In genomic region chr15:97961067-97961954, GRCh38 we compare ENCODE assay signal across 8 cellular contexts. TPM values are rescaled to one million over a fixed set of nuclear protein-coding genes. Genes with fewer than 3 reads are reported as not detected.
A peak's percentile ranks its signal among the peaks of the same experiment; 100 is the strongest.
DNase-seq lines count a peak whose midpoint lies in the region; ATAC-seq and TF ChIP-seq lines count a peak whose summit lies in the region.

No MANE protein-coding gene starts in this region.

- DNase-seq in BE2C (peak; percentile 30), HL-60 (ENCODE audit: low read depth in 1 of 2, low spot score in 1 of 2) (peak in 1 of 2 experiments; percentile 17), foreskin fibroblast (peak; percentile 10 to 56), T-helper 9 cell (no peak), epidermal melanocyte (ENCODE audit: insufficient read length, low spot score) (no peak)
- no peak for DNase-seq in activated CD8-positive, alpha-beta memory T cell treated with anti-CD3 and anti-CD28 coated beads, Interleukin-2, amount 10 ng/mL, durations not matched to agents 7 days and 5 days

- peak overlapping the region; percentile 77 for H3K4me3 ChIP-seq in BE2C (ENCODE audit: low read depth, low read length)
- peak overlapping the region; percentile 90 for H3K4me3 ChIP-seq in HL-60 (replicated peaks; ENCODE audit: insufficient read depth, low read length)
- peak overlapping the region; percentile 80 to 81 for H3K4me3 ChIP-seq in foreskin fibroblast (ENCODE audit: low read depth in 1 of 2, low read length in 2 of 2)

- no peak for TF ChIP-seq CTCF in BE2C (IDR thresholded peaks at IDR 0.05; ENCODE audit: low read depth, low read length)
- no peak for TF ChIP-seq CTCF in HL-60 (IDR thresholded peaks at IDR 0.05; ENCODE audit: insufficient read depth, low read length)
- TF ChIP-seq CTCF in foreskin fibroblast (IDR thresholded peaks at IDR 0.05; ENCODE audit: low read depth, low read length): no peak
- TF ChIP-seq CTCF in nephron (IDR thresholded peaks at IDR 0.05; ENCODE audit: unreplicated experiment in 3 of 3): no peak

- CTCF ChIA-PET in activated CD8-positive, alpha-beta memory T cell treated with anti-CD3 and anti-CD28 coated beads, Interleukin-2, amount 10 ng/mL, durations not matched to agents 7 days and 5 days (lab: Charles Lee): no interaction called here

- peak overlapping the region; percentile 63 for H3K27ac ChIP-seq in HL-60 (replicated peaks)

- H3K4me1 ChIP-seq in BE2C: peaks cover 4% of the 10 kb centered on the region

- peaks cover 3% of the 10 kb centered on the region for H3K9me3 Mint-ChIP-seq in activated CD8-positive, alpha-beta memory T cell treated with anti-CD3 and anti-CD28 coated beads, Interleukin-2, amount 10 ng/mL, durations not matched to agents 7 days and 5 days (ENCODE audit: low read depth)
- H3K9me3 Mint-ChIP-seq in nephron: no peaks in the 10 kb centered on the region

- no peak overlapping the region for H3K27ac Mint-ChIP-seq in activated CD8-positive, alpha-beta memory T cell treated with anti-CD3 and anti-CD28 coated beads, Interleukin-2, amount 10 ng/mL, durations not matched to agents 7 days and 5 days
- peak overlapping the region; percentile 24 to 72 (median 70) for H3K27ac Mint-ChIP-seq in nephron

- H3K27me3 ChIP-seq in BE2C (no peaks in the 10 kb centered on the region), HL-60 (ENCODE audit: insufficient read depth, poor library complexity, severe bottlenecking) (no peaks in the 10 kb centered on the region)

- peaks cover 7% of the 10 kb centered on the region for H3K4me1 Mint-ChIP-seq in activated CD8-positive, alpha-beta memory T cell treated with anti-CD3 and anti-CD28 coated beads, Interleukin-2, amount 10 ng/mL, durations not matched to agents 7 days and 5 days
- H3K4me1 Mint-ChIP-seq in nephron: peaks cover 52% of the 10 kb centered on the region

- H3K4me3 Mint-ChIP-seq in activated CD8-positive, alpha-beta memory T cell treated with anti-CD3 and anti-CD28 coated beads, Interleukin-2, amount 10 ng/mL, durations not matched to agents 7 days and 5 days: peak overlapping the region; percentile 17
- peak overlapping the region; percentile 81 to 92 (median 88) for H3K4me3 Mint-ChIP-seq in nephron

- H3K36me3 ChIP-seq in BE2C: peaks cover 6% of the 10 kb centered on the region

- H3K36me3 Mint-ChIP-seq in activated CD8-positive, alpha-beta memory T cell treated with anti-CD3 and anti-CD28 coated beads, Interleukin-2, amount 10 ng/mL, durations not matched to agents 7 days and 5 days: peaks cover 1% of the 10 kb centered on the region
- peaks cover 19% of the 10 kb centered on the region for H3K36me3 Mint-ChIP-seq in nephron (ENCODE audit: low read depth)

- no peaks in the 10 kb centered on the region for H3K9me3 ChIP-seq in BE2C

- peaks cover 19% of the 10 kb centered on the region for H3K27me3 Mint-ChIP-seq in activated CD8-positive, alpha-beta memory T cell treated with anti-CD3 and anti-CD28 coated beads, Interleukin-2, amount 10 ng/mL, durations not matched to agents 7 days and 5 days
- no peaks in the 10 kb centered on the region for H3K27me3 Mint-ChIP-seq in nephron (ENCODE audit: low read depth)

- ATAC-seq in activated CD8-positive, alpha-beta memory T cell treated with anti-CD3 and anti-CD28 coated beads, Interleukin-2, amount 10 ng/mL, durations not matched to agents 7 days and 5 days: no peak
- no peak for ATAC-seq in HG02642 (IDR thresholded peaks at IDR 0.05; ENCODE audit: poor library complexity, unreplicated experiment)

RNA-seq across cellular contexts. Expression of gene ARRDC4, which starts 0.8 kb away (rescaled TPM):
- polyA plus RNA-seq in BE2C (2012; ENCODE audit: insufficient read depth, insufficient read length, low read depth): 2.5 TPM
- under 1 TPM in 1 of 2 experiments, not detected in 1; 0.09 TPM for total RNA-seq in activated CD8-positive, alpha-beta memory T cell treated with anti-CD3 and anti-CD28 coated beads, Interleukin-2, amount 10 ng/mL, durations not matched to agents 7 days and 5 days

Comparison
In these comparisons a context has a peak if more than half of its experiments do, and no peak if none do; other contexts are left out.
1. DNase-seq: peak in BE2C (single experiment) and foreskin fibroblast (2 of 2); none in activated CD8-positive, alpha-beta memory T cell treated with anti-CD3 and anti-CD28 coated beads, Interleukin-2, amount 10 ng/mL, durations not matched to agents 7 days and 5 days (single experiment), T-helper 9 cell (single experiment) and epidermal melanocyte (single experiment).
2. Peak in every context shown above with its lines, with median percentiles within 50 percentile points of each other: H3K4me3 ChIP-seq.